In the genomic region with DNA sequence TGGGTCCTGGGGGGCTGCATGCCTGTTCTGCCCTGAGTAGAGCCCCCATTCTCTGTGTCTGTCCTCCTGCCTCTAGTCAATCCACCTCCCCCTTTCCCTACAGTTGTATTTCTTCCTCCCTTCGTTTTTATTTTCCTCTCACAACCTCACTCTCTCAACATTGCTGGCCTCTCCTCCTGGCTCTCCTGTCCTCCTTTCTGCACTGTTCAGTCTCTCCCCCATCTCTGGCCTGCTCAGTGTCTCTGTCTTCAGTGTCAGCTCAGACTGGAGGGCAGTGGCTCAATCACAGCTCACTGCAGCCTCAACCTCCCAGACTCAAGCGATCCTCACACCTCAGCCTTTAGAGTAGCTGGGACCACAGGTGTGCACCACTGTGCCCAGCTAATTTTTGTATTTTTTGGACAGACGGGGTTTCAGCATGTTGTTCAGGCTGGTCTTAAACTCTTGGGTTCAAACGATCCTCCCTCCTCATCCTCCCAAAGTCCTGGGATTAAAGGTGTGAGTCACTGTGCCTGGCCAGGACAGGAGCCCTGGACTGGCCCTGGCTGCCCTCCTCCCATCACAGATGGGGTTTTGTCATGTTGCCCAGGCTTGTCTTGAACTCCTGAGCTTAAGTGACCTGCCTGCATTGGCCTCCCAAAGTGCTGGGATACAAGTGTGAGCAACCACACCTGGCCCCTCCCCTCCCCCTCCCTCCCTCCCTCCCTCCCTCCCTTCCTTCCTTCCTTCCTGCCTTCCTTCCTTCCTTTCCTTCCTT, we compare ENCODE assay signal across 20 cellular contexts. TPM values are rescaled to one million over a fixed set of nuclear protein-coding genes. Genes with fewer than 3 reads are reported as not detected.
DNase-seq lines count a peak whose midpoint lies in the region; ATAC-seq, FAIRE-seq and TF ChIP-seq lines count a peak whose summit lies in the region.
"Had no signal": no experiment of that assay in that cellular context is flagged by ENCODE, and none has a peak within 500 bp of the region (broad histone marks: within the 10 kb centered on the region; RNA-seq: fewer than 3 reads in every experiment).

No MANE protein-coding gene starts in this region.

- no peaks in the 10 kb centered on the region for H3K27me3 ChIP-seq in WERI-Rb-1 (ENCODE audit: insufficient read depth, low read depth, severe bottlenecking)

- FAIRE-seq in GM12892 (lab: Jason Lieb, UNC), result no peak
- FAIRE-seq: G401.6, HTR-8/SVneo had no signal

- DNase-seq in LoVo (ENCODE audit: low spot score) (peak; percentile 51), WERI-Rb-1 (peak; percentile 52), epithelial cell of prostate (ENCODE audit: low read depth, low spot score) (no peak), type B pancreatic cell (ENCODE audit: extremely low spot score, unreplicated experiment) (no peak), CD14-positive monocyte (ENCODE audit: low spot score) (no peak), GM12892 (ENCODE audit: insufficient read length) (no peak)
- DNase-seq in activated CD8-positive, alpha-beta memory T cell treated with anti-CD3 and anti-CD28 coated beads, Interleukin-2, amount 10 ng/mL, durations not matched to agents 7 days and 5 days, result no peak
- DNase-seq: COR-L47; HCEC 1CT; IMR-90; Karpas-422; NCI-H1105; NCI-H2081 treated with DMSO at 0.1 percent for 48 hours; NCI-H446 treated with DMSO at 0.1 percent for 48 hours; NCI-H748 treated with DMSO at 0.1 percent for 48 hours; NK-92 treated with Interleukin-12 subunit alpha and Interleukin-12 subunit beta, amount 100 ng/mL, for 24 hours had no signal

- peaks cover 5% of the 10 kb centered on the region for H3K36me3 Mint-ChIP-seq in type B pancreatic cell
- H3K36me3 Mint-ChIP-seq in activated CD8-positive, alpha-beta memory T cell treated with anti-CD3 and anti-CD28 coated beads, Interleukin-2, amount 10 ng/mL, durations not matched to agents 7 days and 5 days, result no peaks in the 10 kb centered on the region
- no peaks in the 10 kb centered on the region for H3K36me3 Mint-ChIP-seq in CD14-positive monocyte

- intact Hi-C loops in CD14-positive monocyte (cut with micrococcal nuclease), result loop anchor here in 1 of 2 donors (10.0 kb wide), 1 partner anchor 183 kb away; no protein-coding TSS in a partner anchor

- H3K9me3 Mint-ChIP-seq in type B pancreatic cell (no peaks in the 10 kb centered on the region), CD14-positive monocyte (no peaks in the 10 kb centered on the region)
- H3K9me3 Mint-ChIP-seq in activated CD8-positive, alpha-beta memory T cell treated with anti-CD3 and anti-CD28 coated beads, Interleukin-2, amount 10 ng/mL, durations not matched to agents 7 days and 5 days (ENCODE audit: low read depth), result no peaks in the 10 kb centered on the region

- no peaks in the 10 kb centered on the region for H3K9me3 ChIP-seq in WERI-Rb-1 (ENCODE audit: severe bottlenecking)

- no peak overlapping the region for H3K4me3 ChIP-seq in WERI-Rb-1 (ENCODE audit: low read depth, low read length)

- H3K27ac Mint-ChIP-seq in type B pancreatic cell, result peak overlapping the region; percentile 37
- no peak overlapping the region for H3K27ac Mint-ChIP-seq in activated CD8-positive, alpha-beta memory T cell treated with anti-CD3 and anti-CD28 coated beads, Interleukin-2, amount 10 ng/mL, durations not matched to agents 7 days and 5 days
- H3K27ac Mint-ChIP-seq in CD14-positive monocyte, result peak overlapping the region in 1 of 7 donors; percentile 77

- H3K36me3 ChIP-seq in WERI-Rb-1, result no peaks in the 10 kb centered on the region

- no peak overlapping the region for H3K4me3 Mint-ChIP-seq in type B pancreatic cell
- H3K4me3 Mint-ChIP-seq in activated CD8-positive, alpha-beta memory T cell treated with anti-CD3 and anti-CD28 coated beads, Interleukin-2, amount 10 ng/mL, durations not matched to agents 7 days and 5 days, result no peak overlapping the region
- no peak overlapping the region for H3K4me3 Mint-ChIP-seq in CD14-positive monocyte

- no peak overlapping the region for H3K27ac ChIP-seq in WERI-Rb-1
- peak overlapping the region; percentile 85 for H3K27ac ChIP-seq in epithelial cell of prostate

- TF ChIP-seq CTCF in WERI-Rb-1 (IDR thresholded peaks at IDR 0.05; ENCODE audit: low read depth, low read length) (no peak), type B pancreatic cell (conservative IDR thresholded peaks at IDR 0.05) (no peak), CD14-positive monocyte (IDR thresholded peaks at IDR 0.05) (no peak)

- CTCF ChIA-PET in activated CD8-positive, alpha-beta memory T cell treated with anti-CD3 and anti-CD28 coated beads, Interleukin-2, amount 10 ng/mL, durations not matched to agents 7 days and 5 days (lab: Charles Lee), result interaction anchor here (0.6 kb wide), 1 partner anchor 1282 kb away, joined by 3 read pairs; no protein-coding TSS in a partner anchor

- ATAC-seq in activated CD8-positive, alpha-beta memory T cell treated with anti-CD3 and anti-CD28 coated beads, Interleukin-2, amount 10 ng/mL, durations not matched to agents 7 days and 5 days, result no peak

- peaks cover 20% of the 10 kb centered on the region for H3K27me3 Mint-ChIP-seq in type B pancreatic cell
- H3K27me3 Mint-ChIP-seq in activated CD8-positive, alpha-beta memory T cell treated with anti-CD3 and anti-CD28 coated beads, Interleukin-2, amount 10 ng/mL, durations not matched to agents 7 days and 5 days, result peaks cover 54% of the 10 kb centered on the region
- peaks cover 17 to 24% (median 22%) of the 10 kb centered on the region in 3 donors for H3K27me3 Mint-ChIP-seq in CD14-positive monocyte (ENCODE audit: low read depth in 3 of 3)

- TF ChIP-seq POLR2A in GM12892 (IDR thresholded peaks at IDR 0.05; ENCODE audit: low read depth, low read length), result no peak

- H3K4me1 Mint-ChIP-seq in type B pancreatic cell (ENCODE audit: unreplicated experiment), result peaks cover 20% of the 10 kb centered on the region
- no peaks in the 10 kb centered on the region for H3K4me1 Mint-ChIP-seq in activated CD8-positive, alpha-beta memory T cell treated with anti-CD3 and anti-CD28 coated beads, Interleukin-2, amount 10 ng/mL, durations not matched to agents 7 days and 5 days
- peaks cover 28% of the 10 kb centered on the region for H3K4me1 Mint-ChIP-seq in CD14-positive monocyte

RNA-seq across cellular contexts. Expression of a gene that starts 32.0 kb away (rescaled TPM):
- 0.56 and 0.76 TPM in 2 replicates for total RNA-seq in type B pancreatic cell (ENCODE audit: low replicate concordance)
- not detected for total RNA-seq in activated CD8-positive, alpha-beta memory T cell treated with anti-CD3 and anti-CD28 coated beads, Interleukin-2, amount 10 ng/mL, durations not matched to agents 7 days and 5 days
- not detected for polyA plus RNA-seq in CD14-positive monocyte
- not detected for polyA plus RNA-seq in GM12892 (2012; ENCODE audit: missing spikeins)
- total RNA-seq: IMR-90, OCI-LY7, SK-MEL-5 had no signal
- polyA plus RNA-seq: IMR-90 had no signal

RNA-seq across cellular contexts. Expression of a gene that starts 49.5 kb away (rescaled TPM):
- 104 and 441 TPM in 2 replicates for total RNA-seq in type B pancreatic cell (ENCODE audit: low replicate concordance)
- total RNA-seq in activated CD8-positive, alpha-beta memory T cell treated with anti-CD3 and anti-CD28 coated beads, Interleukin-2, amount 10 ng/mL, durations not matched to agents 7 days and 5 days, result not detected
- not detected for polyA plus RNA-seq in CD14-positive monocyte
- not detected for polyA plus RNA-seq in GM12892 (2012; ENCODE audit: missing spikeins)
- total RNA-seq: IMR-90, OCI-LY7, SK-MEL-5 had no signal
- polyA plus RNA-seq: IMR-90 had no signal

Comparison
In these comparisons a context has a peak if more than half of its experiments do, and no peak if none do; other contexts are left out.
1. DNase-seq: peak in LoVo (single experiment) and WERI-Rb-1 (single experiment); none in epithelial cell of prostate (single experiment), type B pancreatic cell (single experiment), activated CD8-positive, alpha-beta memory T cell treated with anti-CD3 and anti-CD28 coated beads, Interleukin-2, amount 10 ng/mL, durations not matched to agents 7 days and 5 days (single experiment), CD14-positive monocyte (single experiment) and GM12892 (single experiment).
2. RNA of a gene that starts 49.5 kb away (total RNA-seq): 104 to 441 TPM in type B pancreatic cell; not detected in activated CD8-positive, alpha-beta memory T cell treated with anti-CD3 and anti-CD28 coated beads, Interleukin-2, amount 10 ng/mL, durations not matched to agents 7 days and 5 days; every median in the first group is over 10 times any median in the second.